ENCODE assay signal across 10 cellular contexts in the genomic region with DNA sequence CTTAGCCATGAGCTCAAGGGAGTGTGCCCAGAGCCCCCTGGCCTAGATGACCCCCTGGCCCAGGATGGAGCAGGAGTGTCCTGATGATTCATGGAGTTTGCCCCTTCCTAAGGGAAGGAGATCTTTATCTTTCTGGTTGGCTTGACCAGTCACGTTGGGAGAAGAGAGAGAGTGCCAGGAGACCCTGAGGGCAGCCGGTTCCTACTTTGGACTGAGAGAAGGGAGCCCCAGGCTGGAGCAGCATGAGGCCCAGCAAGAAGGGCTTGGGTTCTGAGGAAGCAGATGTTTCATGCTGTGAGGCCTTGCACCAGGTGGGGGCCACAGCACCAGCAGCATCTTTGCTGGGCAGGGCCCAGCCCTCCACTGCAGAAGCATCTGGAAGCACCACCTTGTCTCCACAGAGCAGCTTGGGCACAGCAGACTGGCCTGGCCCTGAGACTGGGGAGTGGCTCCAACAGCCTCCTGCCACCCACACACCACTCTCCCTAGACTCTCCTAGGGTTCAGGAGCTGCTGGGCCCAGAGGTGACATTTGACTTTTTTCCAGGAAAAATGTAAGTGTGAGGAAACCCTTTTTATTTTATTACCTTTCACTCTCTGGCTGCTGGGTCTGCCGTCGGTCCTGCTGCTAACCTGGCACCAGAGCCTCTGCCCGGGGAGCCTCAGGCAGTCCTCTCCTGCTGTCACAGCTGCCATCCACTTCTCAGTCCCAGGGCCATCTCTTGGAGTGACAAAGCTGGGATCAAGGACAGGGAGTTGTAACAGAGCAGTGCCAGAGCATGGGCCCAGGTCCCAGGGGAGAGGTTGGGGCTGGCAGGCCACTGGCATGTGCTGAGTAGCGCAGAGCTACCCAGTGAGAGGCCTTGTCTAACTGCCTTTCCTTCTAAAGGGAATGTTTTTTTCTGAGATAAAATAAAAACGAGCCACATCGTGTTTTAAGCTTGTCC. TPM values are rescaled to one million over a fixed set of nuclear protein-coding genes. Genes with fewer than 3 reads are reported as not detected.
DNase-seq lines count a peak whose midpoint lies in the region; ATAC-seq, FAIRE-seq and TF ChIP-seq lines count a peak whose summit lies in the region.
"Had no signal": no experiment of that assay in that cellular context is flagged by ENCODE, and none has a peak within 500 bp of the region (broad histone marks: within the 10 kb centered on the region; RNA-seq: fewer than 3 reads in every experiment).

No MANE protein-coding gene starts in this region.

- H3K4me1 ChIP-seq in BE2C (peaks cover 64% of the 10 kb centered on the region), lower lobe of right lung (no peaks in the 10 kb centered on the region)

- H3K4me1 Mint-ChIP-seq in activated T-helper 2 cell treated with anti-CD3 and anti-CD28 coated beads, Interferon-gamma antibody, Interleukin-2, Interleukin-4, amounts not matched to agents 10 μg/mL and 5 μg/mL and 100 μg/mL, durations not matched to agents 14 hours and 24 hours and 36 hours (ENCODE audit: low read depth) = peaks cover 56% of the 10 kb centered on the region
- H3K4me1 Mint-ChIP-seq in HFFc6 (ENCODE audit: low read depth) = peaks cover 43% of the 10 kb centered on the region

- H3K27me3 Mint-ChIP-seq in activated T-helper 2 cell treated with anti-CD3 and anti-CD28 coated beads, Interferon-gamma antibody, Interleukin-2, Interleukin-4, amounts not matched to agents 10 μg/mL and 5 μg/mL and 100 μg/mL, durations not matched to agents 14 hours and 24 hours and 36 hours (ENCODE audit: low read depth) = no peaks in the 10 kb centered on the region
- H3K27me3 Mint-ChIP-seq in HFFc6 (ENCODE audit: insufficient read depth) = no peaks in the 10 kb centered on the region; the same call in 1 of the 2 replicates
- H3K27me3 Mint-ChIP-seq: IgD-negative memory B cell had no signal

- H3K9me3 ChIP-seq in BE2C (no peaks in the 10 kb centered on the region), WERI-Rb-1 (ENCODE audit: severe bottlenecking) (no peaks in the 10 kb centered on the region), lower lobe of right lung (no peaks in the 10 kb centered on the region)

- peak; percentile 95 for DNase-seq in BE2C
- DNase-seq in D721Med (ENCODE audit: insufficient read length, low spot score) = peak; percentile 32
- DNase-seq in activated T-helper 2 cell treated with anti-CD3 and anti-CD28 coated beads, Interferon-gamma antibody, Interleukin-2, Interleukin-4, amounts not matched to agents 10 μg/mL and 5 μg/mL and 100 μg/mL, durations not matched to agents 14 hours and 24 hours and 36 hours (ENCODE audit: low spot score) = no peak
- peak; percentile 14 for DNase-seq in mesenteric fat pad (ENCODE audit: low spot score)
- no peak for DNase-seq in HFFc6
- no peak for DNase-seq in WERI-Rb-1
- DNase-seq in lower lobe of right lung = no peak
- DNase-seq: amniotic stem cell had no signal

- no peaks in the 10 kb centered on the region for H3K27me3 ChIP-seq in BE2C
- H3K27me3 ChIP-seq in WERI-Rb-1 (ENCODE audit: insufficient read depth, low read depth, severe bottlenecking) = no peaks in the 10 kb centered on the region
- H3K27me3 ChIP-seq in lower lobe of right lung (ENCODE audit: low read depth) = no peaks in the 10 kb centered on the region
- H3K27me3 ChIP-seq: dorsolateral prefrontal cortex had no signal

- intact Hi-C loops in activated T-helper 2 cell treated with anti-CD3 and anti-CD28 coated beads, Interferon-gamma antibody, Interleukin-2, Interleukin-4, amounts not matched to agents 10 μg/mL and 5 μg/mL and 100 μg/mL, durations not matched to agents 14 hours and 24 hours and 36 hours (cut with micrococcal nuclease) = no loop called here
- intact Hi-C loops in lower lobe of right lung (cut with DNase I) = no loop called here

- H3K9me3 Mint-ChIP-seq in activated T-helper 2 cell treated with anti-CD3 and anti-CD28 coated beads, Interferon-gamma antibody, Interleukin-2, Interleukin-4, amounts not matched to agents 10 μg/mL and 5 μg/mL and 100 μg/mL, durations not matched to agents 14 hours and 24 hours and 36 hours = no peaks in the 10 kb centered on the region
- H3K9me3 Mint-ChIP-seq in HFFc6 = no peaks in the 10 kb centered on the region
- H3K9me3 Mint-ChIP-seq: IgD-negative memory B cell had no signal

- no peaks in the 10 kb centered on the region for H3K36me3 ChIP-seq in BE2C
- no peaks in the 10 kb centered on the region for H3K36me3 ChIP-seq in WERI-Rb-1
- H3K36me3 ChIP-seq in lower lobe of right lung = peaks cover 19% of the 10 kb centered on the region

- FAIRE-seq in D721Med (lab: Jason Lieb, UNC) = no peak

- H3K36me3 Mint-ChIP-seq in activated T-helper 2 cell treated with anti-CD3 and anti-CD28 coated beads, Interferon-gamma antibody, Interleukin-2, Interleukin-4, amounts not matched to agents 10 μg/mL and 5 μg/mL and 100 μg/mL, durations not matched to agents 14 hours and 24 hours and 36 hours (ENCODE audit: low read depth) = peaks cover 65% of the 10 kb centered on the region
- no peaks in the 10 kb centered on the region for H3K36me3 Mint-ChIP-seq in HFFc6 (ENCODE audit: low read depth)

- H3K4me3 Mint-ChIP-seq in activated T-helper 2 cell treated with anti-CD3 and anti-CD28 coated beads, Interferon-gamma antibody, Interleukin-2, Interleukin-4, amounts not matched to agents 10 μg/mL and 5 μg/mL and 100 μg/mL, durations not matched to agents 14 hours and 24 hours and 36 hours (ENCODE audit: low read depth) = no peak overlapping the region
- no peak overlapping the region for H3K4me3 Mint-ChIP-seq in HFFc6

- ATAC-seq in lower lobe of right lung = no peak

- H3K4me3 ChIP-seq in BE2C (ENCODE audit: low read depth, low read length) (no peak overlapping the region), WERI-Rb-1 (ENCODE audit: low read depth, low read length) (no peak overlapping the region), lower lobe of right lung (no peak overlapping the region)
- H3K4me3 ChIP-seq: dorsolateral prefrontal cortex had no signal

- no peak for TF ChIP-seq CTCF in BE2C (IDR thresholded peaks at IDR 0.05; ENCODE audit: low read depth, low read length)
- TF ChIP-seq CTCF in D721Med (IDR thresholded peaks at IDR 0.05; ENCODE audit: insufficient read depth, missing control alignments) = no peak
- no peak for TF ChIP-seq CTCF in HFFc6 (IDR thresholded peaks at IDR 0.05)
- no peak for TF ChIP-seq CTCF in WERI-Rb-1 (IDR thresholded peaks at IDR 0.05; ENCODE audit: low read depth, low read length)
- TF ChIP-seq CTCF in lower lobe of right lung (IDR thresholded peaks at IDR 0.05) = no peak

- H3K27ac ChIP-seq in WERI-Rb-1 (no peak overlapping the region), lower lobe of right lung (no peak overlapping the region)

- peak overlapping the region; percentile 59 for H3K27ac Mint-ChIP-seq in activated T-helper 2 cell treated with anti-CD3 and anti-CD28 coated beads, Interferon-gamma antibody, Interleukin-2, Interleukin-4, amounts not matched to agents 10 μg/mL and 5 μg/mL and 100 μg/mL, durations not matched to agents 14 hours and 24 hours and 36 hours
- H3K27ac Mint-ChIP-seq in HFFc6 = no peak overlapping the region

RNA-seq across cellular contexts. Expression of a gene that starts 14.3 kb away (rescaled TPM):
- 5.2 TPM for polyA plus RNA-seq in BE2C (2012; ENCODE audit: insufficient read depth, insufficient read length, low read depth)
- 20.2 and 23.8 TPM in 2 replicates for total RNA-seq in activated T-helper 2 cell treated with anti-CD3 and anti-CD28 coated beads, Interferon-gamma antibody, Interleukin-2, Interleukin-4, amounts not matched to agents 10 μg/mL and 5 μg/mL and 100 μg/mL, durations not matched to agents 14 hours and 24 hours and 36 hours
- total RNA-seq in mesenteric fat pad (2.6 TPM), lower lobe of right lung (16.0 TPM)
- 1 to 10 TPM; 1.1 to 2.9 (median 1.4) TPM for total RNA-seq in HFFc6 (2021; fragmentation: NEBNext Ultra II Directional; extraction: Animal tissue kit (Norgen Biotek cat#: 25700))

RNA-seq across cellular contexts. Expression of a gene that starts 53.5 kb away (rescaled TPM):
- 15.2 TPM for polyA plus RNA-seq in BE2C (2012; ENCODE audit: insufficient read depth, insufficient read length, low read depth)
- total RNA-seq in activated T-helper 2 cell treated with anti-CD3 and anti-CD28 coated beads, Interferon-gamma antibody, Interleukin-2, Interleukin-4, amounts not matched to agents 10 μg/mL and 5 μg/mL and 100 μg/mL, durations not matched to agents 14 hours and 24 hours and 36 hours = 0.09 and 0.11 TPM in 2 replicates
- total RNA-seq in mesenteric fat pad (0.32 TPM), lower lobe of right lung (1.2 TPM)
- total RNA-seq in HFFc6 (2021; fragmentation: NEBNext Ultra II Directional; extraction: Animal tissue kit (Norgen Biotek cat#: 25700)) = under 1 TPM in 4 of 6 experiments, not detected in 2; 0.07 to 0.14 (median 0.12) TPM
- polyA plus RNA-seq: IgD-negative memory B cell had no signal

Comparison
In these comparisons a context has a peak if more than half of its experiments do, and no peak if none do; other contexts are left out.
1. DNase-seq: peak in BE2C (single experiment), D721Med (single experiment) and mesenteric fat pad (single experiment); none in activated T-helper 2 cell treated with anti-CD3 and anti-CD28 coated beads, Interferon-gamma antibody, Interleukin-2, Interleukin-4, amounts not matched to agents 10 μg/mL and 5 μg/mL and 100 μg/mL, durations not matched to agents 14 hours and 24 hours and 36 hours (single experiment), HFFc6 (single experiment), WERI-Rb-1 (single experiment) and lower lobe of right lung (single experiment).